9 cellular contexts compared by ENCODE assay signal in the genomic region with DNA sequence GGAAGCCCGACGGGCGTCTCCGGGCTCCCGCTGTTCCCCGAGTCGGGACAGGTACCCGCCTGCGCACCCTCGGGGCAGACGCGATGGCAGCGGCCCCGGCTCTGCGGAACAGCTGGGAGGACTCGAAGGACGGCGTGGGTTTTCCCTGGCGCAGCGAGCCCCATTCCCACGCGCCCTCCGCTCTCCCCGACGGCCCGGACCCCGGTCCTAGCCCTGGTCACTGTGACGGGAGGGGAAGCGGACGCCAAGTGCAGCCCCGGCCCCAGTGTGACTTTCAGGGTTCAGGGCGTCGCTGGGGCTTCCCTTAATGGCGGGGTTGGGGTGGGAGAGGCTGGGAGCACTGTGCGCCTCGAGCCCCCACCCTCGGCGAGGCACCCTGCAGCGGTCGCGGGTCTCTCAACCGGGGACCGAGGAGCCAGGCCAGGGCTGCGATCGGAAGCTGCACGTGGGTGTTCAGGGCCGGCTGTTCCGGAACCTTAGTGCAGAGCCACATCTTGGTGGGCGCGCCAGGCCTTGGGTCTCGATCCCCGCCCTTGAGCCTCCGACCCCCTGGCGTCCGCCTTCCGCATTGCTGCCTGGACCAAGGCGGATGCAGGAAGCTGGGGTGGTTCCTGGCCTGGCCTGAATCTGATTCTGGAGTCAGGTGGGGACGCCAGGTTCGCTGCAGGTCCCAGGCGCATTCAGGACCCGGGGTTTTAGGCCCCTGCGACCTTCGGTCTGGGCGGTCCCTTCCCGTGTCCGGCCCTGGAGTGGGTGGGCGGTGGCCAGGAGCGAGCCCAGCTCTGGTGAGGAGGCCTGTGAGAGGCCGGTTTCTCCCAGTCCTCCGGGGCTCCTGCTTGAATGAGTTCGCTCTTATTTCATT. TPM values are rescaled to one million over a fixed set of nuclear protein-coding genes. Genes with fewer than 3 reads are reported as not detected.
DNase-seq lines count a peak whose midpoint lies in the region; ATAC-seq and TF ChIP-seq lines count a peak whose summit lies in the region.
"Had no signal": no experiment of that assay in that cellular context is flagged by ENCODE, and none has a peak within 500 bp of the region (broad histone marks: within the 10 kb centered on the region; RNA-seq: fewer than 3 reads in every experiment).

No MANE protein-coding gene starts in this region.

- H3K27me3 ChIP-seq in adipocyte (replicated peaks; ENCODE audit: control insufficient read depth, insufficient read depth, low read length) = no peaks in the 10 kb centered on the region
- no peaks in the 10 kb centered on the region for H3K27me3 ChIP-seq in kidney epithelial cell (ENCODE audit: control insufficient read depth, insufficient read depth, low read length)

- H3K27ac Mint-ChIP-seq in stimulated activated naive CD8-positive, alpha-beta T cell treated with anti-CD3 and anti-CD28 coated beads, Interleukin-15, amount 100 ng/mL, for 72 hours = no peak overlapping the region

- H3K4me3 ChIP-seq in adipocyte (ENCODE audit: low read length) (no peak overlapping the region), kidney epithelial cell (ENCODE audit: low read depth, low read length) (no peak overlapping the region)

- no peak overlapping the region for H3K9ac ChIP-seq in adipocyte (ENCODE audit: low read length)

- peak; percentile 52 for TF ChIP-seq CTCF in kidney epithelial cell (IDR thresholded peaks at IDR 0.05; ENCODE audit: insufficient read depth, low read length, poor library complexity, severe bottlenecking)

- H3K4me1 ChIP-seq in adipocyte (ENCODE audit: control insufficient read depth, insufficient read depth, low read length) = no peaks in the 10 kb centered on the region

- no peaks in the 10 kb centered on the region for H3K27me3 Mint-ChIP-seq in stimulated activated naive CD8-positive, alpha-beta T cell treated with anti-CD3 and anti-CD28 coated beads, Interleukin-15, amount 100 ng/mL, for 72 hours

- peaks cover 10% of the 10 kb centered on the region for H3K4me1 Mint-ChIP-seq in stimulated activated naive CD8-positive, alpha-beta T cell treated with anti-CD3 and anti-CD28 coated beads, Interleukin-15, amount 100 ng/mL, for 72 hours

- H3K4me3 Mint-ChIP-seq in stimulated activated naive CD8-positive, alpha-beta T cell treated with anti-CD3 and anti-CD28 coated beads, Interleukin-15, amount 100 ng/mL, for 72 hours = peak overlapping the region; percentile 45 to 74

- no peaks in the 10 kb centered on the region for H3K36me3 ChIP-seq in adipocyte (ENCODE audit: control insufficient read depth, insufficient read depth, low read length, severe bottlenecking)
- H3K36me3 ChIP-seq in kidney epithelial cell (ENCODE audit: control insufficient read depth, insufficient read depth, low read length) = no peaks in the 10 kb centered on the region

- no peaks in the 10 kb centered on the region for H3K9me3 Mint-ChIP-seq in stimulated activated naive CD8-positive, alpha-beta T cell treated with anti-CD3 and anti-CD28 coated beads, Interleukin-15, amount 100 ng/mL, for 72 hours

- DNase-seq in HT-29 (ENCODE audit: low spot score) (peak; percentile 83), adipocyte (ENCODE audit: low read depth) (peak; percentile 4), kidney epithelial cell (ENCODE audit: low read depth) (no peak), NCI-H128 (lab: John Stamatoyannopoulos, UW; ENCODE audit: unreplicated experiment) (no peak), AML-193 (lab: John Stamatoyannopoulos, UW) (no peak), midbrain (lab: John Stamatoyannopoulos, UW) (no peak)
- DNase-seq in stimulated activated naive CD8-positive, alpha-beta T cell treated with anti-CD3 and anti-CD28 coated beads, Interleukin-15, amount 100 ng/mL, for 72 hours = peak; percentile 56 to 71

- no peaks in the 10 kb centered on the region for H3K9me3 ChIP-seq in adipocyte (ENCODE audit: control insufficient read depth, low read length)

- peak; percentile 52 for ATAC-seq in stimulated activated naive CD8-positive, alpha-beta T cell treated with anti-CD3 and anti-CD28 coated beads, Interleukin-15, amount 100 ng/mL, for 72 hours
- no peak for ATAC-seq in GM21447 (IDR thresholded peaks at IDR 0.05; ENCODE audit: unreplicated experiment)

RNA-seq across cellular contexts. Expression of gene LGALS7B, which starts 3.5 kb away (rescaled TPM):
- total RNA-seq in HT-29 (2014; rRNA removed; shearing (Covaris generic)) = 6.0 TPM in 1 of 2 replicates, not detected in the other
- total RNA-seq in kidney epithelial cell = not detected in 2 replicates
- total RNA-seq: NCI-H460 had no signal

RNA-seq across cellular contexts. Expression of gene LGALS7, which starts 19.2 kb away (rescaled TPM):
- 1.5 TPM in 1 of 2 replicates, not detected in the other for total RNA-seq in HT-29 (2014; rRNA removed; shearing (Covaris generic))
- 0.55 TPM in 1 of 2 replicates, not detected in the other for total RNA-seq in kidney epithelial cell
- total RNA-seq: NCI-H460 had no signal

RNA-seq across cellular contexts. Expression of gene LGALS4, which starts 20.3 kb away (rescaled TPM):
- 959 and 1,005 TPM in 2 replicates for total RNA-seq in HT-29 (2014; rRNA removed; shearing (Covaris generic))
- not detected in 2 replicates for total RNA-seq in kidney epithelial cell
- total RNA-seq: NCI-H460 had no signal

RNA-seq across cellular contexts. Expression of gene ECH1, which starts 39.1 kb away (rescaled TPM):
- total RNA-seq in HT-29 (2014; rRNA removed; shearing (Covaris generic)) = 252 and 285 TPM in 2 replicates
- total RNA-seq in kidney epithelial cell = 48.1 and 49.8 TPM in 2 replicates

RNA-seq across cellular contexts. Expression of gene CAPN12, which starts 48.2 kb away (rescaled TPM):
- total RNA-seq in HT-29 (2014; rRNA removed; shearing (Covaris generic)) = 50.6 and 53.9 TPM in 2 replicates
- 0.68 and 1.3 TPM in 2 replicates for total RNA-seq in kidney epithelial cell

Comparison
In these comparisons a context has a peak if more than half of its experiments do, and no peak if none do; other contexts are left out.
1. DNase-seq: peak in HT-29 (single experiment), adipocyte (single experiment) and stimulated activated naive CD8-positive, alpha-beta T cell treated with anti-CD3 and anti-CD28 coated beads, Interleukin-15, amount 100 ng/mL, for 72 hours (2 of 2); none in kidney epithelial cell (single experiment), NCI-H128 (single experiment), AML-193 (0 of 2) and midbrain (single experiment).
2. RNA of gene LGALS4, which starts 20.3 kb away (total RNA-seq): 959 to 1,005 TPM in HT-29; not detected in kidney epithelial cell; every median in the first group is over 100 times any median in the second.